ENCODE assay signal across 1 cellular context in genomic region chr9:99221266-99221622, GRCh38.
TF ChIP-seq lines count a peak whose summit lies in the region.

No MANE protein-coding gene starts in this region.

TF ChIP-seq in K562, 482 proteins besides CTCF, POLR2A, EP300 and RAD21 (continued from another document):
- no peak for TF ChIP-seq THAP12 (CRISPR knock-in tag; IDR thresholded peaks at IDR 0.05)
- no peak for TF ChIP-seq ZSCAN29 (IDR thresholded peaks at IDR 0.05)
- TF ChIP-seq PML (IDR thresholded peaks at IDR 0.05; ENCODE audit: low read length): no peak
TF ChIP-seq in K562: peak in this region for 12.
